In the genomic region with DNA sequence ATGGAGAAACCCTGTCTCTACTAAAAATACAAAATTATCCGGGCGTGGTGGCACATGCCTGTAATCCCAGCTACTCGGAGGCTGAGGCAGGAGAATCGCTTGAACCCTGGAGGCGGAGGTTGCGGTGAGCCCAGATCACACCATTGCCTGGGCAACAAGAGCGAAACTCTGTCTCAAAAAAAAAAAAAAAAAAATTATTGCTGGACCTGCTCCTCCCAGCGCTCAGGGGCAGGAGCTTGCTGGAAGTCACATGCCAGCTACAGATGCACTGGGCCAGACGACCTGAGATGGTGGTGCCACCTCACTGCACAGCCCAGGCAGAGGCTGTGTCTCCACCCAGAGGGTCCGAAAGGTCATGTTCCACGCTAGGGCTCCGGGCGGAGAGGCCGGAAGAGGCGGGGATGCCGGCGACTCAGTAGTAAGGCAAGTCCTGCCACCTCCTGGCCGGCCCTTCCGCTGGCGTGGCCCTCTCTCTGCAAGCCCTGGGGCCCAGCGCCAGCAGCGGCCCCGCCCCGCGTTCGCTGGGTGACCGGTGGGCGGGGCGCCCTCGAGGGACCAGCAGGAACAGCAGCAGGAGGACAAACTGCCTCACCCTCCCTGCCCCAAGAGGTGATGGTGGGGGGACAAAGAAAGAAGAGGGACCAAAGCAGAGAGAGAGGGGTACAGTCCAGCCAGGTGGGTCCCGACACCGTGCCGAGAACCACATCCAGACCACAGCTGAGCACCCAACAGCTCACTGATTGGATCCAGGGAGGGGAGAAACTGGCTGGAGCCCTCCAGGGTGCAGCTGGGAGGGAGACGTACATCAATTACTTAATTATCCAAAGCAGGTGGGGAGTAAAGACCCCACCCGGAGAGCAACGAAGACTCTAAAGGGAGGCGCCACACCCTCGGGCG, we compare ENCODE assay signal across 8 cellular contexts. TPM values are rescaled to one million over a fixed set of nuclear protein-coding genes. Genes with fewer than 3 reads are reported as not detected.
A peak's percentile ranks its signal among the peaks of the same experiment; 100 is the strongest.
DNase-seq lines count a peak whose midpoint lies in the region; ATAC-seq and TF ChIP-seq lines count a peak whose summit lies in the region.

No MANE protein-coding gene starts in this region.

- H4K91ac ChIP-seq in IMR-90 (ENCODE audit: insufficient read depth, low read depth, low read length): peak overlapping the region; percentile 91

- 16% methylated on average over 16 of the region's 39 CpGs; no CpG with 5 or more reads in 1 of the 2 experiments for WGBS in IMR-90 (ENCODE audit: extremely low coverage in 2 of 2, insufficient read length in 1 of 2), 2 experiments
- WGBS in mesendoderm (ENCODE audit: extremely low coverage, insufficient coverage, low lambda C conversion rate): no CpG with 5 or more reads among the region's 39 CpGs
- 17 to 31% methylated on average over 23 to 30 of the region's 39 CpGs for WGBS in thyroid gland, 2 donors

- H2BK120ac ChIP-seq in IMR-90 (ENCODE audit: low read depth, low read length) (peak overlapping the region; percentile 10; the same call in 1 of the 2 replicates), mesendoderm (ENCODE audit: low read depth, low read length) (no peak overlapping the region)

- H3K4me3 ChIP-seq in IMR-90 (ENCODE audit: insufficient read depth, low read depth, low read length): peak overlapping the region; percentile 13; the same call in 1 of the 2 replicates
- H3K4me3 ChIP-seq in epithelial cell of proximal tubule (ENCODE audit: low read depth, low read length): peak overlapping the region; percentile 65
- no peak overlapping the region for H3K4me3 ChIP-seq in mesendoderm (ENCODE audit: low read length)
- peak overlapping the region in 1 of 3 donors; percentile 15 for H3K4me3 ChIP-seq in thyroid gland (replicated peaks in 1 of 3)

- H3K18ac ChIP-seq in IMR-90 (ENCODE audit: low read depth, low read length) (no peak overlapping the region), mesendoderm (ENCODE audit: low read length) (peak overlapping the region; percentile 19)

- H3K14ac ChIP-seq in IMR-90 (replicated peaks; ENCODE audit: low read depth, low read length): peak overlapping the region; percentile 78

- H3K27me3 ChIP-seq in IMR-90 (ENCODE audit: control insufficient read depth, insufficient read depth, low read length) (no peaks in the 10 kb centered on the region), mesendoderm (ENCODE audit: insufficient read depth, low read length, poor library complexity) (no peaks in the 10 kb centered on the region), thyroid gland (no peaks in the 10 kb centered on the region)

- H3K4ac ChIP-seq in IMR-90 (ENCODE audit: low read depth, low read length): peak overlapping the region; percentile 77
- H3K4ac ChIP-seq in mesendoderm (ENCODE audit: low read depth, low read length): no peak overlapping the region

- H3K9me3 ChIP-seq in IMR-90 (ENCODE audit: control insufficient read depth, insufficient read depth, low read length) (no peaks in the 10 kb centered on the region), thyroid gland (no peaks in the 10 kb centered on the region)

- ATAC-seq in IMR-90 (ENCODE audit: low read depth) (peak; percentile 28), GM18505 (IDR thresholded peaks at IDR 0.05; ENCODE audit: unreplicated experiment) (no peak), GM21526 (IDR thresholded peaks at IDR 0.05; ENCODE audit: low FRiP score, unreplicated experiment) (no peak)

- H2AK9ac ChIP-seq in IMR-90 (replicated peaks; ENCODE audit: low read depth, low read length, poor library complexity): peak overlapping the region; percentile 95

- peaks cover 4% of the 10 kb centered on the region; the same call in 1 of the 2 replicates for H3K9me1 ChIP-seq in IMR-90 (ENCODE audit: insufficient read depth, low read length)

- H3K23ac ChIP-seq in IMR-90 (ENCODE audit: low read depth, low read length): peak overlapping the region; percentile 30
- H3K23ac ChIP-seq in mesendoderm (ENCODE audit: low read length): no peak overlapping the region

- CTCF ChIA-PET in IMR-90 (lab: Yijun Ruan, JAX): interaction anchor here (0.6 to 2.3 kb wide), 3 partner anchors 15 to 115 kb away, joined by 3 to 8 read pairs (median 4); no protein-coding TSS in a partner anchor

- POLR2A ChIA-PET in IMR-90 (lab: Charles Lee; ENCODE audit: unreplicated experiment): interaction anchor here (0.6 kb wide), 2 partner anchors 15 to 67 kb away, joined by 5 read pairs; no protein-coding TSS in a partner anchor

- peaks cover 34% of the 10 kb centered on the region for H3K4me1 ChIP-seq in IMR-90 (ENCODE audit: control insufficient read depth, insufficient read depth, low read length)
- H3K4me1 ChIP-seq in mesendoderm (ENCODE audit: control insufficient read depth, low read depth, low read length): peaks cover 19% of the 10 kb centered on the region
- peaks cover 69 to 70% of the 10 kb centered on the region in 2 donors for H3K4me1 ChIP-seq in thyroid gland

- in situ Hi-C loops in IMR-90 (cut with MboI; ENCODE audit: low sequenced_read_pairs): no loop called here

- DNase-seq in IMR-90 (peak; percentile 83), SW480 (ENCODE audit: low spot score) (peak; percentile 93), epithelial cell of proximal tubule (ENCODE audit: low read depth) (peak; percentile 93), mesendoderm (peak; percentile 93), thyroid gland (peak; percentile 99 to 100)

- H3K27ac ChIP-seq in C4-2B: peak overlapping the region; percentile 98
- peak overlapping the region; percentile 49 for H3K27ac ChIP-seq in IMR-90 (ENCODE audit: insufficient read depth, low read length)
- H3K27ac ChIP-seq in mesendoderm (ENCODE audit: low read depth, low read length): peak overlapping the region; percentile 47
- H3K27ac ChIP-seq in thyroid gland: peak overlapping the region; percentile 91 to 100 (median 100)

- H4K8ac ChIP-seq in IMR-90 (ENCODE audit: low read depth in 2 of 2, low read length in 2 of 2) (peak overlapping the region; percentile 22 to 67; a peak in 2 of 4 replicates), mesendoderm (ENCODE audit: low read depth, low read length) (no peak overlapping the region)

- no TSS peak for BruUV-seq in IMR-90 (replicated peaks; lab: Mats Ljungman, UMichigan)

- no peak for TF ChIP-seq POLR2A in IMR-90 (IDR thresholded peaks at IDR 0.05; ENCODE audit: low read depth, low read length)
- TF ChIP-seq POLR2A in thyroid gland (IDR thresholded peaks at IDR 0.05): peak in 1 of 2 donors; percentile 81
- no peak for TF ChIP-seq POLR2A in GM18505 (IDR thresholded peaks at IDR 0.05; ENCODE audit: borderline replicate concordance, extremely low read depth, insufficient read depth, insufficient read length)

- H2BK20ac ChIP-seq in IMR-90 (ENCODE audit: low read depth, low read length): no peak overlapping the region

- H3K4me2 ChIP-seq in IMR-90 (ENCODE audit: low read depth, low read length): peak overlapping the region; percentile 88
- peak overlapping the region; percentile 51 for H3K4me2 ChIP-seq in mesendoderm (ENCODE audit: low read length)

- H3K36me3 ChIP-seq in IMR-90 (ENCODE audit: control insufficient read depth, insufficient read depth, low read length) (peaks cover 9% of the 10 kb centered on the region; the same call in 1 of the 2 replicates), mesendoderm (ENCODE audit: control insufficient read depth, insufficient read depth, low read length) (no peaks in the 10 kb centered on the region), thyroid gland (no peaks in the 10 kb centered on the region)

- H2AK5ac ChIP-seq in IMR-90 (ENCODE audit: low read depth, low read length) (peak overlapping the region; percentile 97), mesendoderm (ENCODE audit: low read length) (peak overlapping the region; percentile 7)

- intact Hi-C loops in IMR-90 (cut with micrococcal nuclease) (loop anchor here (5.0 to 10.0 kb wide), 2 partner anchors 225 to 242 kb away; a partner anchor contains a TSS), thyroid gland (cut with DNase I) (no loop called here)

- TF ChIP-seq CTCF in C4-2B (conservative IDR thresholded peaks at IDR 0.05): peak; percentile 33
- peak; percentile 34 for TF ChIP-seq CTCF in IMR-90 (conservative IDR thresholded peaks at IDR 0.05; ENCODE audit: low read depth, low read length)
- TF ChIP-seq CTCF in epithelial cell of proximal tubule (conservative IDR thresholded peaks at IDR 0.05; ENCODE audit: low read depth, low read length): peak; percentile 35
- peak in 3 of 6 experiments; percentile 18 to 54 (median 27) for TF ChIP-seq CTCF in thyroid gland (IDR thresholded peaks at IDR 0.05)

- H3K56ac ChIP-seq in IMR-90 (ENCODE audit: extremely low read depth, insufficient read depth, low read length) (peak overlapping the region; percentile 30; the same call in 1 of the 2 replicates), mesendoderm (ENCODE audit: low read length) (peak overlapping the region; percentile 83)

- peak overlapping the region; percentile 50 for H3K9ac ChIP-seq in IMR-90 (ENCODE audit: low read depth, low read length)
- H3K9ac ChIP-seq in mesendoderm (ENCODE audit: low read length): peak overlapping the region; percentile 68

- TF ChIP-seq RAD21 in IMR-90 (IDR thresholded peaks at IDR 0.05; ENCODE audit: low read length): peak; percentile 31

- H4K5ac ChIP-seq in IMR-90 (ENCODE audit: low read depth, low read length) (no peak overlapping the region; the same call in 1 of the 2 replicates), mesendoderm (ENCODE audit: low read length) (no peak overlapping the region)

- peaks cover 37% of the 10 kb centered on the region for H3K79me2 ChIP-seq in mesendoderm (ENCODE audit: control insufficient read depth, insufficient read depth, low read length)

- H4K20me1 ChIP-seq in IMR-90 (ENCODE audit: insufficient read depth, low read length): peaks cover 11% of the 10 kb centered on the region

- peak overlapping the region; percentile 87 for H2AFZ ChIP-seq in IMR-90 (replicated peaks; ENCODE audit: low read length, poor library complexity)

- dilution Hi-C loops in IMR-90 (cut with HindIII; ENCODE audit: low sequenced_read_pairs, unreplicated experiment): no loop called here

- H2BK15ac ChIP-seq in IMR-90 (ENCODE audit: low read depth, low read length) (peak overlapping the region; percentile 17; the same call in 1 of the 3 replicates), mesendoderm (replicated peaks; ENCODE audit: low read depth) (no peak overlapping the region)

- H3K79me1 ChIP-seq in IMR-90 (ENCODE audit: low read depth in 1 of 2, low read length in 2 of 2): peaks cover 6 to 57% of the 10 kb centered on the region in 2 experiments; a peak in 3 of 4 replicates
- peaks cover 7% of the 10 kb centered on the region for H3K79me1 ChIP-seq in mesendoderm (ENCODE audit: low read length)

- H2BK5ac ChIP-seq in IMR-90 (ENCODE audit: low read depth, low read length, poor library complexity, severe bottlenecking): peak overlapping the region; percentile 70
- no peak overlapping the region for H2BK5ac ChIP-seq in mesendoderm (ENCODE audit: low read length)

RNA-seq across cellular contexts. Expression of a gene that starts 3.6 kb away (rescaled TPM):
- total RNA-seq in IMR-90 (2012; rRNA removed) (3.0 and 3.9 TPM in 2 replicates), epithelial cell of proximal tubule (180 and 181 TPM in 2 replicates), thyroid gland (100 to 1,000 TPM in 1 of 4 donors, 10 to 100 TPM in 3; 22.8 to 105 (median 69.9) TPM)
- polyA plus RNA-seq in IMR-90 (2012; rRNA removed): 5.1 and 5.3 TPM in 2 replicates
- 4.7 and 7.8 TPM in 2 replicates for polyA plus RNA-seq in IMR-90 (2012; cell fraction: cytosol; rRNA removed)
- 14.0 and 15.7 TPM in 2 replicates for polyA plus RNA-seq in IMR-90 (2012; cell fraction: nucleus; rRNA removed; ENCODE audit: low replicate concordance)
- 15.5 TPM for polyA plus RNA-seq in mesendoderm (2013, experiment 1 of 2)
- polyA plus RNA-seq in mesendoderm (2013, experiment 2 of 2): 15.0 TPM

RNA-seq across cellular contexts. Expression of a gene that starts 6.7 kb away (rescaled TPM):
- total RNA-seq in IMR-90 (2012; rRNA removed) (0.83 and 0.90 TPM in 2 replicates), epithelial cell of proximal tubule (4.4 and 5.2 TPM in 2 replicates), thyroid gland (10 to 100 TPM in 3 of 4 donors, 1 to 10 TPM in 1; 7.3 to 16.5 (median 11.7) TPM)
- 5.1 and 5.5 TPM in 2 replicates for polyA plus RNA-seq in IMR-90 (2012; rRNA removed)
- polyA plus RNA-seq in IMR-90 (2012; cell fraction: cytosol; rRNA removed): 3.1 and 3.5 TPM in 2 replicates
- polyA plus RNA-seq in IMR-90 (2012; cell fraction: nucleus; rRNA removed; ENCODE audit: low replicate concordance): 14.8 and 15.1 TPM in 2 replicates
- 11.4 TPM for polyA plus RNA-seq in mesendoderm (2013, experiment 1 of 2)
- 11.6 TPM for polyA plus RNA-seq in mesendoderm (2013, experiment 2 of 2)

Comparison
In these comparisons a context has a peak if more than half of its experiments do, and no peak if none do; other contexts are left out.
1. H3K27ac ChIP-seq: peak in every context shown above with its lines; median percentile 100 in thyroid gland; 98 in C4-2B; 49 in IMR-90; 47 in mesendoderm.